Comparison of ENCODE assay signal across 8 cellular contexts in genomic region chr5:69491838-69492390, GRCh38. TPM values are rescaled to one million over a fixed set of nuclear protein-coding genes. Genes with fewer than 3 reads are reported as not detected.
DNase-seq lines count a peak whose midpoint lies in the region; ATAC-seq and TF ChIP-seq lines count a peak whose summit lies in the region.

No MANE protein-coding gene starts in this region.

- H3K4me1 ChIP-seq in SJCRH30, result peaks cover 8% of the 10 kb centered on the region
- peaks cover 8% of the 10 kb centered on the region for H3K4me1 ChIP-seq in fibroblast of lung (ENCODE audit: control insufficient read depth, extremely low read depth, insufficient read depth, low read length)
- H3K4me1 ChIP-seq in rectal smooth muscle tissue (ENCODE audit: control insufficient read depth, insufficient read depth, low read length), result no peaks in the 10 kb centered on the region

- no peaks in the 10 kb centered on the region for H3K79me2 ChIP-seq in fibroblast of lung (ENCODE audit: control insufficient read depth, insufficient read depth, low read length)

- no peak for ATAC-seq in HG03159 (IDR thresholded peaks at IDR 0.05; ENCODE audit: unreplicated experiment)
- ATAC-seq in GM19397 (IDR thresholded peaks at IDR 0.05; ENCODE audit: unreplicated experiment), result no peak
- no peak for ATAC-seq in HG03097 (IDR thresholded peaks at IDR 0.05; ENCODE audit: low FRiP score, unreplicated experiment)

- H3K4me2 ChIP-seq in fibroblast of lung (ENCODE audit: extremely low read depth, insufficient read depth, low read length), result peak overlapping the region; percentile 95

- no peak overlapping the region; the same call in 1 of the 2 replicates for H3K27ac ChIP-seq in SJCRH30
- H3K27ac ChIP-seq in fibroblast of lung (ENCODE audit: insufficient read depth, low read length), result no peak overlapping the region
- no peak overlapping the region for H3K27ac ChIP-seq in rectal smooth muscle tissue (ENCODE audit: low read depth, low read length)

- no peak overlapping the region for H3K9ac ChIP-seq in fibroblast of lung (ENCODE audit: insufficient read depth, low read length)
- no peak overlapping the region for H3K9ac ChIP-seq in rectal smooth muscle tissue (ENCODE audit: low read length)

- no peaks in the 10 kb centered on the region for H3K9me3 ChIP-seq in SJCRH30 (replicated peaks)
- H3K9me3 ChIP-seq in fibroblast of lung (ENCODE audit: control insufficient read depth, insufficient read depth, low read depth, low read length), result no peaks in the 10 kb centered on the region

- H2AFZ ChIP-seq in fibroblast of lung (ENCODE audit: low read length), result no peak overlapping the region

- H3K36me3 ChIP-seq in SJCRH30 (no peaks in the 10 kb centered on the region), fibroblast of lung (ENCODE audit: control insufficient read depth, insufficient read depth, low read length) (no peaks in the 10 kb centered on the region), rectal smooth muscle tissue (ENCODE audit: control insufficient read depth, insufficient read depth, low read length) (no peaks in the 10 kb centered on the region)

- no peak for TF ChIP-seq CTCF in fibroblast of lung (conservative IDR thresholded peaks at IDR 0.05 in 1 of 2, IDR thresholded peaks at IDR 0.05 in 1 of 2; ENCODE audit: low read depth in 1 of 2, low read length in 2 of 2)

- H3K4me3 ChIP-seq in GM08714 (ENCODE audit: low read length) (peak overlapping the region; percentile 64; the same call in 1 of the 2 replicates), SJCRH30 (peak overlapping the region; percentile 80), fibroblast of lung (replicated peaks in 1 of 4; ENCODE audit: control extremely low read depth in 1 of 4, insufficient read depth in 1 of 4, low read depth in 3 of 4, low read length in 4 of 4) (peak overlapping the region; percentile 60 to 64 (median 62)), rectal smooth muscle tissue (ENCODE audit: low read length) (peak overlapping the region; percentile 80)

- no peaks in the 10 kb centered on the region for H4K20me1 ChIP-seq in fibroblast of lung (ENCODE audit: control insufficient read depth, extremely low read depth, insufficient read depth, low read length)

- DNase-seq in SJCRH30 (no peak), fibroblast of lung (ENCODE audit: low read depth in 2 of 2) (no peak), amniotic stem cell (lab: John Stamatoyannopoulos, UW) (no peak)

- no peaks in the 10 kb centered on the region for H3K27me3 ChIP-seq in SJCRH30
- peaks cover 34% of the 10 kb centered on the region for H3K27me3 ChIP-seq in fibroblast of lung (ENCODE audit: control insufficient read depth, insufficient read depth, low read length)
- H3K27me3 ChIP-seq in rectal smooth muscle tissue (ENCODE audit: control insufficient read depth, insufficient read depth, low read length), result peaks cover 10% of the 10 kb centered on the region

RNA-seq across cellular contexts. Expression of gene OCLN, which starts 0.7 kb away (rescaled TPM):
- 36.1 and 36.6 TPM in 2 replicates for total RNA-seq in SJCRH30 (2014; rRNA removed; shearing (Covaris generic))
- 2.3 and 7.8 TPM in 2 replicates for total RNA-seq in fibroblast of lung
- polyA plus RNA-seq in fibroblast of lung, result 2.7 and 3.1 TPM in 2 replicates
- polyA plus RNA-seq in fibroblast of lung (2012), result 1.1 and 1.3 TPM in 2 replicates
- 0.07 and 2.1 TPM in 2 replicates for polyA minus RNA-seq in fibroblast of lung (ENCODE audit: low replicate concordance)
